21 cellular contexts compared by ENCODE assay signal in the genomic region with DNA sequence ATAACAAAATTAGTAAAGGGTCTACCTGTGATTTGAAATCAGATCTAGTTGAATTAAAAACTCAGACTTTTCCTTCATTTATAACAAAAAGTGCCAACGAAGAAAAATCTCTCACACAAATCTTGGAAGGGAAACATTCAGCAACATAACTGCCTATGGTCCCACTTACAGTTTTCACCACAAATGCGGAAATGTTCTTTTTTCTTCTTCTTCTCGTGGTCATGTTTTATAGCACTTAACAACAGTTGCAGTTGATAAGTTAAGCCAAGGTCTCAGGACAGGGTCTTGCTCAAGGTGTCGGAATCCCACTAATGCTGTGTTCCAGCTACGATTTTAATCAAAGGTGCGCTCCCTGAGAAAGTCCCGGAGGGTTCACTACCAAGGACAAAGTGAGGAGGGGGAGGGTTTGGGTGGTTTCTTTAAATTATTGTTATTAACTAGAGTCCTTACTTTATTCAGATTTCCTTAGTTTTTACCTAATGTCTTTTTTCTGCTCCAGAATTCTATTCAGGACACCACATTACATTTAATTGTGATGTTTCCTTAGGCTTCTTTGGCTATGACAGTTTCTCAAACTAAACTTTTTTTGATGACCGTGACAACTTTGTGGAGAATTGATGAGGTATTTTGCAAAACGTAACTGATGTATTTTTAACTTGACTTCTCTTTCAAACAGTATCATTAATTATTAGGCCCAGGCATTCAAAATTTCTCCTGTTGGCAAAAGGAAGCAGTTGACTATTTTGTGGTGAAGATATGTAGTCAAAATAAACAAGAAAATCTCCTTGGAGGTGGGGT. TPM values are rescaled to one million over a fixed set of nuclear protein-coding genes. Genes with fewer than 3 reads are reported as not detected.
"Had no signal": no experiment of that assay in that cellular context is flagged by ENCODE, and none has a peak within 500 bp of the region (broad histone marks: within the 10 kb centered on the region; RNA-seq: fewer than 3 reads in every experiment).

No MANE protein-coding gene starts in this region.

- DNase-seq: activated CD4-positive, alpha-beta memory T cell treated with anti-CD3 and anti-CD28 coated beads, Interleukin-2, amount 10 ng/mL, durations not matched to agents 7 days and 5 days; activated CD4-positive, alpha-beta T cell treated with anti-CD3 and anti-CD28 coated beads for 36 hours; activated gamma-delta T cell treated with Interleukin-2 at 50 U/mL for 16 hours; activated naive CD8-positive, alpha-beta T cell treated with anti-CD3 and anti-CD28 coated beads for 36 hours; activated T-cell treated with anti-CD3 and anti-CD28 coated beads, Interleukin-2, amount 50 U/mL, for 72 hours; anterior cingulate cortex; esophagus squamous epithelium; foreskin fibroblast; left colon; mammary epithelial cell; mucosa of descending colon; natural killer cell; occipital lobe; psoas muscle; stimulated activated CD4-positive, alpha-beta T cell treated with anti-CD3 and anti-CD28 coated beads, Interleukin-4, amount 100 ng/mL, for 1 hour; stimulated activated CD8-positive, alpha-beta memory T cell treated with anti-CD3 and anti-CD28 coated beads, Interleukin-4, amount 100 ng/mL, for 48 hours; stimulated activated naive CD8-positive, alpha-beta T cell treated with anti-CD3 and anti-CD28 coated beads, Interleukin-15, amount 100 ng/mL, for 72 hours; T1000 had no signal

- H3K36me3 Mint-ChIP-seq: activated naive CD8-positive, alpha-beta T cell treated with anti-CD3 and anti-CD28 coated beads for 36 hours; natural killer cell had no signal

- H3K9me3 Mint-ChIP-seq: activated CD4-positive, alpha-beta memory T cell treated with anti-CD3 and anti-CD28 coated beads, Interleukin-2, amount 10 ng/mL, durations not matched to agents 7 days and 5 days; activated naive CD8-positive, alpha-beta T cell treated with anti-CD3 and anti-CD28 coated beads for 36 hours; activated T-cell treated with anti-CD3 and anti-CD28 coated beads, Interleukin-2, amount 50 U/mL, for 72 hours; natural killer cell; stimulated activated naive CD8-positive, alpha-beta T cell treated with anti-CD3 and anti-CD28 coated beads, Interleukin-15, amount 100 ng/mL, for 72 hours had no signal

- H3K27me3 Mint-ChIP-seq: activated CD4-positive, alpha-beta memory T cell treated with anti-CD3 and anti-CD28 coated beads, Interleukin-2, amount 10 ng/mL, durations not matched to agents 7 days and 5 days; activated CD4-positive, alpha-beta T cell treated with anti-CD3 and anti-CD28 coated beads for 36 hours; activated naive CD8-positive, alpha-beta T cell treated with anti-CD3 and anti-CD28 coated beads for 36 hours; stimulated activated naive CD8-positive, alpha-beta T cell treated with anti-CD3 and anti-CD28 coated beads, Interleukin-15, amount 100 ng/mL, for 72 hours had no signal

- H3K9me3 ChIP-seq: esophagus squamous epithelium, mucosa of descending colon, psoas muscle, thoracic aorta had no signal

- H3K27me3 ChIP-seq: esophagus squamous epithelium had no signal

- H3K4me3 Mint-ChIP-seq: activated CD4-positive, alpha-beta memory T cell treated with anti-CD3 and anti-CD28 coated beads, Interleukin-2, amount 10 ng/mL, durations not matched to agents 7 days and 5 days; activated CD4-positive, alpha-beta T cell treated with anti-CD3 and anti-CD28 coated beads for 36 hours; activated naive CD8-positive, alpha-beta T cell treated with anti-CD3 and anti-CD28 coated beads for 36 hours; activated T-cell treated with anti-CD3 and anti-CD28 coated beads, Interleukin-2, amount 50 U/mL, for 72 hours; natural killer cell; stimulated activated naive CD8-positive, alpha-beta T cell treated with anti-CD3 and anti-CD28 coated beads, Interleukin-15, amount 100 ng/mL, for 72 hours had no signal

- H3K4me3 ChIP-seq: esophagus squamous epithelium, mucosa of descending colon, psoas muscle, thoracic aorta had no signal

- H3K27ac Mint-ChIP-seq: activated CD4-positive, alpha-beta memory T cell treated with anti-CD3 and anti-CD28 coated beads, Interleukin-2, amount 10 ng/mL, durations not matched to agents 7 days and 5 days; activated CD4-positive, alpha-beta T cell treated with anti-CD3 and anti-CD28 coated beads for 36 hours; activated naive CD8-positive, alpha-beta T cell treated with anti-CD3 and anti-CD28 coated beads for 36 hours; activated T-cell treated with anti-CD3 and anti-CD28 coated beads, Interleukin-2, amount 50 U/mL, for 72 hours; natural killer cell; stimulated activated naive CD8-positive, alpha-beta T cell treated with anti-CD3 and anti-CD28 coated beads, Interleukin-15, amount 100 ng/mL, for 72 hours had no signal

- H3K4me1 ChIP-seq: esophagus squamous epithelium, psoas muscle had no signal

- H3K27ac ChIP-seq: esophagus squamous epithelium, psoas muscle, thoracic aorta, VCaP had no signal

- H3K36me3 ChIP-seq: esophagus squamous epithelium, thoracic aorta had no signal

- H3K4me1 Mint-ChIP-seq: activated CD4-positive, alpha-beta T cell treated with anti-CD3 and anti-CD28 coated beads for 36 hours; activated naive CD8-positive, alpha-beta T cell treated with anti-CD3 and anti-CD28 coated beads for 36 hours; stimulated activated naive CD8-positive, alpha-beta T cell treated with anti-CD3 and anti-CD28 coated beads, Interleukin-15, amount 100 ng/mL, for 72 hours had no signal

- ATAC-seq: activated CD4-positive, alpha-beta T cell treated with anti-CD3 and anti-CD28 coated beads for 36 hours; activated T-cell treated with anti-CD3 and anti-CD28 coated beads, Interleukin-2, amount 50 U/mL, for 72 hours; left colon; mucosa of descending colon; natural killer cell; psoas muscle; stimulated activated naive CD8-positive, alpha-beta T cell treated with anti-CD3 and anti-CD28 coated beads, Interleukin-15, amount 100 ng/mL, for 72 hours had no signal

RNA-seq across cellular contexts. Expression of a gene that starts 10.3 kb away (rescaled TPM):
- total RNA-seq: activated T-cell treated with anti-CD3 and anti-CD28 coated beads, Interleukin-2, amount 50 U/mL, for 72 hours; chondrocyte; mammary epithelial cell had no signal
- polyA plus RNA-seq: mammary epithelial cell had no signal

RNA-seq across cellular contexts. Expression of a gene that starts 11.2 kb away (rescaled TPM):
- total RNA-seq: activated CD4-positive, alpha-beta memory T cell treated with anti-CD3 and anti-CD28 coated beads, Interleukin-2, amount 10 ng/mL, durations not matched to agents 7 days and 5 days; activated CD4-positive, alpha-beta T cell treated with anti-CD3 and anti-CD28 coated beads for 36 hours; activated naive CD8-positive, alpha-beta T cell treated with anti-CD3 and anti-CD28 coated beads for 36 hours; activated T-cell treated with anti-CD3 and anti-CD28 coated beads, Interleukin-2, amount 50 U/mL, for 72 hours; mammary epithelial cell; natural killer cell had no signal
- polyA plus RNA-seq: mammary epithelial cell had no signal

RNA-seq across cellular contexts. Expression of a gene that starts 23.2 kb away (rescaled TPM):
- total RNA-seq: activated CD4-positive, alpha-beta memory T cell treated with anti-CD3 and anti-CD28 coated beads, Interleukin-2, amount 10 ng/mL, durations not matched to agents 7 days and 5 days; activated CD4-positive, alpha-beta T cell treated with anti-CD3 and anti-CD28 coated beads for 36 hours; activated naive CD8-positive, alpha-beta T cell treated with anti-CD3 and anti-CD28 coated beads for 36 hours; activated T-cell treated with anti-CD3 and anti-CD28 coated beads, Interleukin-2, amount 50 U/mL, for 72 hours; chondrocyte; esophagus squamous epithelium; left colon; mammary epithelial cell; mucosa of descending colon; natural killer cell; occipital lobe; psoas muscle; thoracic aorta had no signal
- polyA plus RNA-seq: mammary epithelial cell, psoas muscle had no signal

RNA-seq across cellular contexts. Expression of a gene that starts 45.7 kb away (rescaled TPM):
- total RNA-seq: activated CD4-positive, alpha-beta memory T cell treated with anti-CD3 and anti-CD28 coated beads, Interleukin-2, amount 10 ng/mL, durations not matched to agents 7 days and 5 days; activated CD4-positive, alpha-beta T cell treated with anti-CD3 and anti-CD28 coated beads for 36 hours; activated naive CD8-positive, alpha-beta T cell treated with anti-CD3 and anti-CD28 coated beads for 36 hours; activated T-cell treated with anti-CD3 and anti-CD28 coated beads, Interleukin-2, amount 50 U/mL, for 72 hours; chondrocyte; esophagus squamous epithelium; left colon; mammary epithelial cell; mucosa of descending colon; natural killer cell; occipital lobe; psoas muscle; thoracic aorta had no signal
- polyA plus RNA-seq: mammary epithelial cell had no signal
